In the genomic region with DNA sequence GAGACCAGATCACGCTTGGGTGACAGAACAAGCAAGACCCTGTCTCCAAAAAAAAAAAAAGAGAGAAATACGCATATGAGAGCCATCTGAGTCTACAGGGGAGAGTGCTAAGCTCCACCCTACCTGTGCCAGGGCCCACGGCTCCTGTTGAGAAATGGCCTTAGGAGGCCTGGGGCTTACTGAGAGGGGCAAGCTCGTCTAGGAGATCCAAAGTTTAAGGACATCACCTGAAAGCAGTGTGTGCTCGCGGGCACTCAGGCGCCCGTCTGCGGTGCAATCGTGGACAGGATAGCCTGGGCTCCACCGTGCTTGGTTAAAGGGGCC, we compare ENCODE assay signal across 22 cellular contexts. TPM values are rescaled to one million over a fixed set of nuclear protein-coding genes. Genes with fewer than 3 reads are reported as not detected.
DNase-seq lines count a peak whose midpoint lies in the region; ATAC-seq and TF ChIP-seq lines count a peak whose summit lies in the region.
"Had no signal": no experiment of that assay in that cellular context is flagged by ENCODE, and none has a peak within 500 bp of the region (broad histone marks: within the 10 kb centered on the region; RNA-seq: fewer than 3 reads in every experiment).

No MANE protein-coding gene starts in this region.

- H3K27ac ChIP-seq in esophagus squamous epithelium (peak overlapping the region; percentile 52 to 79 (median 76)), transverse colon (peak overlapping the region; percentile 79 to 86 (median 81)), SJCRH30 (no peak overlapping the region)
- H3K27ac ChIP-seq: right lobe of liver had no signal

- peaks cover 31 to 68% (median 42%) of the 10 kb centered on the region in 3 donors for H3K4me1 ChIP-seq in esophagus squamous epithelium
- peaks cover 15 to 56% (median 41%) of the 10 kb centered on the region in 4 donors for H3K4me1 ChIP-seq in transverse colon
- peaks cover 20% of the 10 kb centered on the region for H3K4me1 ChIP-seq in SJCRH30

- peaks cover 11% of the 10 kb centered on the region for H3K9me3 Mint-ChIP-seq in activated naive CD4-positive, alpha-beta T cell treated with anti-CD3 and anti-CD28 coated beads, Interleukin-2, amount 10 ng/mL, durations not matched to agents 7 days and 5 days
- no peaks in the 10 kb centered on the region for H3K9me3 Mint-ChIP-seq in natural killer cell treated with Interleukin-12 subunit alpha and Interleukin-12 subunit beta and Interleukin-15 and Interleukin-18, amount 100 ng/mL, for 72 hours

- TF ChIP-seq CTCF in esophagus squamous epithelium (IDR thresholded peaks at IDR 0.05) = no peak
- TF ChIP-seq CTCF in transverse colon (IDR thresholded peaks at IDR 0.05) = no peak

- 78 to 81% methylated on average over 3 to 11 of the region's 11 CpGs for WGBS in esophagus squamous epithelium, 2 donors
- 80 to 90% methylated on average over 2 to 11 of the region's 11 CpGs for WGBS in transverse colon (ENCODE audit: low coverage in 1 of 2), 2 donors

- TF ChIP-seq EP300 in transverse colon (IDR thresholded peaks at IDR 0.05; ENCODE audit: low read depth) = no peak

- H3K9me3 ChIP-seq in esophagus squamous epithelium = no peaks in the 10 kb centered on the region
- peaks cover 0 to 5% of the 10 kb centered on the region in 2 donors for H3K9me3 ChIP-seq in transverse colon
- peaks cover 9% of the 10 kb centered on the region for H3K9me3 ChIP-seq in SJCRH30 (replicated peaks)
- H3K9me3 ChIP-seq: right lobe of liver had no signal

- no peak overlapping the region for H3K4me3 Mint-ChIP-seq in activated naive CD4-positive, alpha-beta T cell treated with anti-CD3 and anti-CD28 coated beads, Interleukin-2, amount 10 ng/mL, durations not matched to agents 7 days and 5 days
- H3K4me3 Mint-ChIP-seq in natural killer cell treated with Interleukin-12 subunit alpha and Interleukin-12 subunit beta and Interleukin-15 and Interleukin-18, amount 100 ng/mL, for 72 hours = no peak overlapping the region
- H3K4me3 Mint-ChIP-seq: memory B cell; nephron; stimulated activated naive CD8-positive, alpha-beta T cell treated with anti-CD3 and anti-CD28 coated beads, Interleukin-15, amount 100 ng/mL, for 72 hours; T-helper 1 cell treated with Interleukin-12 subunit alpha and Interleukin-12 subunit beta and Interleukin-4 antibody, amounts not matched to agents 30 μg/mL and 1 μg/mL, for 36 hours had no signal

- H3K27ac Mint-ChIP-seq in activated naive CD4-positive, alpha-beta T cell treated with anti-CD3 and anti-CD28 coated beads, Interleukin-2, amount 10 ng/mL, durations not matched to agents 7 days and 5 days = peak overlapping the region; percentile 33
- H3K27ac Mint-ChIP-seq in natural killer cell treated with Interleukin-12 subunit alpha and Interleukin-12 subunit beta and Interleukin-15 and Interleukin-18, amount 100 ng/mL, for 72 hours = no peak overlapping the region
- H3K27ac Mint-ChIP-seq: memory B cell; stimulated activated naive CD8-positive, alpha-beta T cell treated with anti-CD3 and anti-CD28 coated beads, Interleukin-15, amount 100 ng/mL, for 72 hours had no signal

- in situ Hi-C loops in transverse colon (cut with MboI; ENCODE audit: low pct_ligation_motif_present in 1 of 4, low pct_unique_long_range_greater_than_20kb in 1 of 4, low sequenced_read_pairs in 3 of 4) = loop anchor here in 2 of 4 donors (10.0 kb wide), 1 partner anchor 74 kb away; no protein-coding TSS in a partner anchor

- H3K27me3 ChIP-seq in esophagus squamous epithelium (peaks cover 0 to 10% (median 0%) of the 10 kb centered on the region in 4 donors), transverse colon (no peaks in the 10 kb centered on the region), SJCRH30 (peaks cover 15% of the 10 kb centered on the region)
- H3K27me3 ChIP-seq: right lobe of liver had no signal

- H3K36me3 Mint-ChIP-seq in activated naive CD4-positive, alpha-beta T cell treated with anti-CD3 and anti-CD28 coated beads, Interleukin-2, amount 10 ng/mL, durations not matched to agents 7 days and 5 days = peaks cover 14% of the 10 kb centered on the region
- peaks cover 4% of the 10 kb centered on the region for H3K36me3 Mint-ChIP-seq in natural killer cell treated with Interleukin-12 subunit alpha and Interleukin-12 subunit beta and Interleukin-15 and Interleukin-18, amount 100 ng/mL, for 72 hours

- peak; percentile 16 for DNase-seq in activated naive CD4-positive, alpha-beta T cell treated with anti-CD3 and anti-CD28 coated beads, Interleukin-2, amount 10 ng/mL, durations not matched to agents 7 days and 5 days
- no peak for DNase-seq in activated naive CD4-positive, alpha-beta T cell treated with anti-CD3 and anti-CD28 coated beads, Interleukin-2, amount 50 U/mL, for 16 hours
- DNase-seq in esophagus squamous epithelium (lab: John Stamatoyannopoulos, UW) (no peak), transverse colon (no peak), SJCRH30 (no peak)
- DNase-seq in natural killer cell treated with Interleukin-12 subunit alpha and Interleukin-12 subunit beta and Interleukin-15 and Interleukin-18, amount 100 ng/mL, for 72 hours (ENCODE audit: low spot score) = peak; percentile 2
- DNase-seq: activated CD4-positive, alpha-beta T cell treated with anti-CD3 and anti-CD28 coated beads for 1 hour; activated naive CD4-positive, alpha-beta T cell; activated T-cell treated with anti-CD3 and anti-CD28 coated beads, Interleukin-2, amount 50 U/mL, for 1 hour; effector memory CD8-positive, alpha-beta T cell; GOT3; NCI-H1417 treated with DMSO at 0.1 percent for 48 hours; NCI-H2107; stimulated activated CD4-positive, alpha-beta T cell treated with anti-CD3 and anti-CD28 coated beads, Interleukin-15, amount 100 ng/mL, for 24 hours; stimulated activated naive CD8-positive, alpha-beta T cell treated with anti-CD3 and anti-CD28 coated beads, Interleukin-15, amount 100 ng/mL, for 72 hours; trophoblast cell had no signal

- CTCF ChIA-PET in activated naive CD4-positive, alpha-beta T cell treated with anti-CD3 and anti-CD28 coated beads, Interleukin-2, amount 10 ng/mL, durations not matched to agents 7 days and 5 days (lab: Charles Lee) = interaction anchor here (1.2 to 2.5 kb wide), 4 partner anchors 16 to 82 kb away, joined by 3 to 11 read pairs (median 4); no protein-coding TSS in a partner anchor

- no peak for ATAC-seq in natural killer cell treated with Interleukin-12 subunit alpha and Interleukin-12 subunit beta and Interleukin-15 and Interleukin-18, amount 100 ng/mL, for 72 hours
- no peak for ATAC-seq in HG02571 (IDR thresholded peaks at IDR 0.05; ENCODE audit: unreplicated experiment)
- ATAC-seq in GM21576 (IDR thresholded peaks at IDR 0.05; ENCODE audit: unreplicated experiment) = no peak
- ATAC-seq: effector memory CD8-positive, alpha-beta T cell; right lobe of liver; stimulated activated naive CD8-positive, alpha-beta T cell treated with anti-CD3 and anti-CD28 coated beads, Interleukin-15, amount 100 ng/mL, for 72 hours had no signal

- intact Hi-C loops in esophagus squamous epithelium (cut with DNase I) (loop anchor here (10.0 kb wide), 1 partner anchor 74 kb away; no protein-coding TSS in a partner anchor), transverse colon (cut with DNase I; ENCODE audit: low total_unique reads) (loop anchor here (5.0 kb wide), 1 partner anchor 77 kb away; no protein-coding TSS in a partner anchor)

- peaks cover 19% of the 10 kb centered on the region for H3K27me3 Mint-ChIP-seq in activated naive CD4-positive, alpha-beta T cell treated with anti-CD3 and anti-CD28 coated beads, Interleukin-2, amount 10 ng/mL, durations not matched to agents 7 days and 5 days
- no peaks in the 10 kb centered on the region for H3K27me3 Mint-ChIP-seq in natural killer cell treated with Interleukin-12 subunit alpha and Interleukin-12 subunit beta and Interleukin-15 and Interleukin-18, amount 100 ng/mL, for 72 hours

- H3K4me3 ChIP-seq in esophagus squamous epithelium (no peak overlapping the region), transverse colon (no peak overlapping the region), SJCRH30 (no peak overlapping the region)
- H3K4me3 ChIP-seq: right lobe of liver had no signal

- H3K36me3 ChIP-seq in esophagus squamous epithelium = no peaks in the 10 kb centered on the region
- no peaks in the 10 kb centered on the region for H3K36me3 ChIP-seq in transverse colon
- no peaks in the 10 kb centered on the region for H3K36me3 ChIP-seq in SJCRH30
- H3K36me3 ChIP-seq: right lobe of liver had no signal

- TF ChIP-seq POLR2A in esophagus squamous epithelium (IDR thresholded peaks at IDR 0.05) (no peak), transverse colon (IDR thresholded peaks at IDR 0.05) (no peak)

- H3K4me1 Mint-ChIP-seq in activated naive CD4-positive, alpha-beta T cell treated with anti-CD3 and anti-CD28 coated beads, Interleukin-2, amount 10 ng/mL, durations not matched to agents 7 days and 5 days = peaks cover 55% of the 10 kb centered on the region
- H3K4me1 Mint-ChIP-seq in natural killer cell treated with Interleukin-12 subunit alpha and Interleukin-12 subunit beta and Interleukin-15 and Interleukin-18, amount 100 ng/mL, for 72 hours (ENCODE audit: low read depth in 2 of 2) = peaks cover 18 to 36% of the 10 kb centered on the region in 2 donors

RNA-seq across cellular contexts. Expression of a gene that starts 14.5 kb away (rescaled TPM):
- total RNA-seq in esophagus squamous epithelium (100 to 1,000 TPM in 3 of 4 donors, 10 to 100 TPM in 1; 87.8 to 175 (median 105) TPM), transverse colon (10 to 100 TPM; 11.7 to 62.1 (median 39.6) TPM)
- total RNA-seq in natural killer cell treated with Interleukin-12 subunit alpha and Interleukin-12 subunit beta and Interleukin-15 and Interleukin-18, amount 100 ng/mL, for 72 hours = 1 to 10 TPM; 7.3 to 9.6 TPM
- 22.1 and 26.0 TPM in 2 replicates for total RNA-seq in SJCRH30 (2014; rRNA removed; shearing (Covaris generic))

RNA-seq across cellular contexts. Expression of a gene that starts 28.8 kb away (rescaled TPM):
- 10 to 100 TPM; 16.7 to 23.8 (median 22.1) TPM for total RNA-seq in esophagus squamous epithelium
- total RNA-seq in natural killer cell treated with Interleukin-12 subunit alpha and Interleukin-12 subunit beta and Interleukin-15 and Interleukin-18, amount 100 ng/mL, for 72 hours = 10 to 100 TPM; 33.1 to 43.7 TPM
- 100 to 1,000 TPM in 1 of 4 donors, 10 to 100 TPM in 3; 38.6 to 107 (median 41.7) TPM for total RNA-seq in transverse colon
- 23.5 and 27.6 TPM in 2 replicates for total RNA-seq in SJCRH30 (2014; rRNA removed; shearing (Covaris generic))

Comparison
In these comparisons a context has a peak if more than half of its experiments do, and no peak if none do; other contexts are left out.
1. DNase-seq: peak in activated naive CD4-positive, alpha-beta T cell treated with anti-CD3 and anti-CD28 coated beads, Interleukin-2, amount 10 ng/mL, durations not matched to agents 7 days and 5 days (single experiment) and natural killer cell treated with Interleukin-12 subunit alpha and Interleukin-12 subunit beta and Interleukin-15 and Interleukin-18, amount 100 ng/mL, for 72 hours (single experiment); none in activated naive CD4-positive, alpha-beta T cell treated with anti-CD3 and anti-CD28 coated beads, Interleukin-2, amount 50 U/mL, for 16 hours (single experiment), esophagus squamous epithelium (single experiment), transverse colon (single experiment) and SJCRH30 (0 of 2).